In the genomic region with DNA sequence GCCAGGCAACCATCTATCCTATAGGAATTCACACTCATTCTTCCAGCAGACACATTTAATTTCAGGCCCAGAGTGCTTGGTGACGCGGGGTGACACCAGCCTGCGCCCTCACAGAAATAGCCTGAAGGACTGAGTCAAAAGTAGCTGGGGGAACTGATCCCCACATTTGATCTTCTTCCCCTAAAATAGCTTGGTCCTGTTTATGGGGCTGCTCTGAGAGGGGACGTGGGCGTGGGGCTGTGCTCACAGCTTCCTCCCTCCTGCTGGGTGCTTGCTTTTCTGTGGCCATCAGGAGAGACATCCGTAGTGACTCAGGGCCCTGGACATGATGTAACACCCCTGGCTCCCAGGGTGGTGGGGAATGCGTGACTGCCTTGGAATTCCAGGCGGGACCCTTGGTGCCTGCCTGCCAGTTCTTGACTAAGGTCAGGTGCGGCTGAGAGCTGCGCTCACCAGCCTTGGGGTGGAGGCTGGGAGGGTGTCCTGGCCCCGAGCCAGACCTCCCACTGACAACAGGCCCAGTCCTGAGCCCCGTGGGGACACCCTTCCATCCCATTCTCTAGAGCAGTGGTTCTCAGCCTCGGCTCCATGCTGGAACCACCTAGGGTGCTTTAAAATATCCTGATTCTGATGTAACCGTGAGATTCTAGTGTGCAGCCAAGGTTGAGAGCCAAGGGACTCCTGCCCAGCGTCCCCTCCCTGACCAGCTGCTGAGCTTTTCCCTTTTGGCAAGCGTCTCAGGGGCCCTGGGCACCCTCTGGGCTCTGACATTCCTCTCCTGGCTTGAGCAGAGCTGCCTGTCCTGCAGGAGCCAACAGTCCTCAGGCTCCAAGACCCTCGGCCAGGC, we compare ENCODE assay signal across 1 cellular context.
A peak's percentile ranks its signal among the peaks of the same experiment; 100 is the strongest.
TF ChIP-seq lines count a peak whose summit lies in the region.

No MANE protein-coding gene starts in this region.

TF ChIP-seq in K562, 482 proteins besides CTCF, POLR2A, EP300 and RAD21 (continued from another document):
- TF ChIP-seq, protein P1, sequence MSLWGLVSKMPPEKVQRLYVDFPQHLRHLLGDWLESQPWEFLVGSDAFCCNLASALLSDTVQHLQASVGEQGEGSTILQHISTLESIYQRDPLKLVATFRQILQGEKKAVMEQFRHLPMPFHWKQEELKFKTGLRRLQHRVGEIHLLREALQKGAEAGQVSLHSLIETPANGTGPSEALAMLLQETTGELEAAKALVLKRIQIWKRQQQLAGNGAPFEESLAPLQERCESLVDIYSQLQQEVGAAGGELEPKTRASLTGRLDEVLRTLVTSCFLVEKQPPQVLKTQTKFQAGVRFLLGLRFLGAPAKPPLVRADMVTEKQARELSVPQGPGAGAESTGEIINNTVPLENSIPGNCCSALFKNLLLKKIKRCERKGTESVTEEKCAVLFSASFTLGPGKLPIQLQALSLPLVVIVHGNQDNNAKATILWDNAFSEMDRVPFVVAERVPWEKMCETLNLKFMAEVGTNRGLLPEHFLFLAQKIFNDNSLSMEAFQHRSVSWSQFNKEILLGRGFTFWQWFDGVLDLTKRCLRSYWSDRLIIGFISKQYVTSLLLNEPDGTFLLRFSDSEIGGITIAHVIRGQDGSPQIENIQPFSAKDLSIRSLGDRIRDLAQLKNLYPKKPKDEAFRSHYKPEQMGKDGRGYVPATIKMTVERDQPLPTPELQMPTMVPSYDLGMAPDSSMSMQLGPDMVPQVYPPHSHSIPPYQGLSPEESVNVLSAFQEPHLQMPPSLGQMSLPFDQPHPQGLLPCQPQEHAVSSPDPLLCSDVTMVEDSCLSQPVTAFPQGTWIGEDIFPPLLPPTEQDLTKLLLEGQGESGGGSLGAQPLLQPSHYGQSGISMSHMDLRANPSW (CRISPR knock-in tag; IDR thresholded peaks at IDR 0.05) = no peak
- TF ChIP-seq RNF2 (IDR thresholded peaks at IDR 0.05) = no peak
- TF ChIP-seq COPS2 (conservative IDR thresholded peaks at IDR 0.05) = no peak
- no peak for TF ChIP-seq ZNF239 (CRISPR knock-in tag; IDR thresholded peaks at IDR 0.05)
- TF ChIP-seq RBM14 (IDR thresholded peaks at IDR 0.05; ENCODE audit: borderline replicate concordance, insufficient read depth, low read depth, low read length) = no peak
- TF ChIP-seq ATF7 (IDR thresholded peaks at IDR 0.05) = 0 out of 2 replicates have a peak, but pooled peaks have one; percentile 18
- TF ChIP-seq, protein P2, sequence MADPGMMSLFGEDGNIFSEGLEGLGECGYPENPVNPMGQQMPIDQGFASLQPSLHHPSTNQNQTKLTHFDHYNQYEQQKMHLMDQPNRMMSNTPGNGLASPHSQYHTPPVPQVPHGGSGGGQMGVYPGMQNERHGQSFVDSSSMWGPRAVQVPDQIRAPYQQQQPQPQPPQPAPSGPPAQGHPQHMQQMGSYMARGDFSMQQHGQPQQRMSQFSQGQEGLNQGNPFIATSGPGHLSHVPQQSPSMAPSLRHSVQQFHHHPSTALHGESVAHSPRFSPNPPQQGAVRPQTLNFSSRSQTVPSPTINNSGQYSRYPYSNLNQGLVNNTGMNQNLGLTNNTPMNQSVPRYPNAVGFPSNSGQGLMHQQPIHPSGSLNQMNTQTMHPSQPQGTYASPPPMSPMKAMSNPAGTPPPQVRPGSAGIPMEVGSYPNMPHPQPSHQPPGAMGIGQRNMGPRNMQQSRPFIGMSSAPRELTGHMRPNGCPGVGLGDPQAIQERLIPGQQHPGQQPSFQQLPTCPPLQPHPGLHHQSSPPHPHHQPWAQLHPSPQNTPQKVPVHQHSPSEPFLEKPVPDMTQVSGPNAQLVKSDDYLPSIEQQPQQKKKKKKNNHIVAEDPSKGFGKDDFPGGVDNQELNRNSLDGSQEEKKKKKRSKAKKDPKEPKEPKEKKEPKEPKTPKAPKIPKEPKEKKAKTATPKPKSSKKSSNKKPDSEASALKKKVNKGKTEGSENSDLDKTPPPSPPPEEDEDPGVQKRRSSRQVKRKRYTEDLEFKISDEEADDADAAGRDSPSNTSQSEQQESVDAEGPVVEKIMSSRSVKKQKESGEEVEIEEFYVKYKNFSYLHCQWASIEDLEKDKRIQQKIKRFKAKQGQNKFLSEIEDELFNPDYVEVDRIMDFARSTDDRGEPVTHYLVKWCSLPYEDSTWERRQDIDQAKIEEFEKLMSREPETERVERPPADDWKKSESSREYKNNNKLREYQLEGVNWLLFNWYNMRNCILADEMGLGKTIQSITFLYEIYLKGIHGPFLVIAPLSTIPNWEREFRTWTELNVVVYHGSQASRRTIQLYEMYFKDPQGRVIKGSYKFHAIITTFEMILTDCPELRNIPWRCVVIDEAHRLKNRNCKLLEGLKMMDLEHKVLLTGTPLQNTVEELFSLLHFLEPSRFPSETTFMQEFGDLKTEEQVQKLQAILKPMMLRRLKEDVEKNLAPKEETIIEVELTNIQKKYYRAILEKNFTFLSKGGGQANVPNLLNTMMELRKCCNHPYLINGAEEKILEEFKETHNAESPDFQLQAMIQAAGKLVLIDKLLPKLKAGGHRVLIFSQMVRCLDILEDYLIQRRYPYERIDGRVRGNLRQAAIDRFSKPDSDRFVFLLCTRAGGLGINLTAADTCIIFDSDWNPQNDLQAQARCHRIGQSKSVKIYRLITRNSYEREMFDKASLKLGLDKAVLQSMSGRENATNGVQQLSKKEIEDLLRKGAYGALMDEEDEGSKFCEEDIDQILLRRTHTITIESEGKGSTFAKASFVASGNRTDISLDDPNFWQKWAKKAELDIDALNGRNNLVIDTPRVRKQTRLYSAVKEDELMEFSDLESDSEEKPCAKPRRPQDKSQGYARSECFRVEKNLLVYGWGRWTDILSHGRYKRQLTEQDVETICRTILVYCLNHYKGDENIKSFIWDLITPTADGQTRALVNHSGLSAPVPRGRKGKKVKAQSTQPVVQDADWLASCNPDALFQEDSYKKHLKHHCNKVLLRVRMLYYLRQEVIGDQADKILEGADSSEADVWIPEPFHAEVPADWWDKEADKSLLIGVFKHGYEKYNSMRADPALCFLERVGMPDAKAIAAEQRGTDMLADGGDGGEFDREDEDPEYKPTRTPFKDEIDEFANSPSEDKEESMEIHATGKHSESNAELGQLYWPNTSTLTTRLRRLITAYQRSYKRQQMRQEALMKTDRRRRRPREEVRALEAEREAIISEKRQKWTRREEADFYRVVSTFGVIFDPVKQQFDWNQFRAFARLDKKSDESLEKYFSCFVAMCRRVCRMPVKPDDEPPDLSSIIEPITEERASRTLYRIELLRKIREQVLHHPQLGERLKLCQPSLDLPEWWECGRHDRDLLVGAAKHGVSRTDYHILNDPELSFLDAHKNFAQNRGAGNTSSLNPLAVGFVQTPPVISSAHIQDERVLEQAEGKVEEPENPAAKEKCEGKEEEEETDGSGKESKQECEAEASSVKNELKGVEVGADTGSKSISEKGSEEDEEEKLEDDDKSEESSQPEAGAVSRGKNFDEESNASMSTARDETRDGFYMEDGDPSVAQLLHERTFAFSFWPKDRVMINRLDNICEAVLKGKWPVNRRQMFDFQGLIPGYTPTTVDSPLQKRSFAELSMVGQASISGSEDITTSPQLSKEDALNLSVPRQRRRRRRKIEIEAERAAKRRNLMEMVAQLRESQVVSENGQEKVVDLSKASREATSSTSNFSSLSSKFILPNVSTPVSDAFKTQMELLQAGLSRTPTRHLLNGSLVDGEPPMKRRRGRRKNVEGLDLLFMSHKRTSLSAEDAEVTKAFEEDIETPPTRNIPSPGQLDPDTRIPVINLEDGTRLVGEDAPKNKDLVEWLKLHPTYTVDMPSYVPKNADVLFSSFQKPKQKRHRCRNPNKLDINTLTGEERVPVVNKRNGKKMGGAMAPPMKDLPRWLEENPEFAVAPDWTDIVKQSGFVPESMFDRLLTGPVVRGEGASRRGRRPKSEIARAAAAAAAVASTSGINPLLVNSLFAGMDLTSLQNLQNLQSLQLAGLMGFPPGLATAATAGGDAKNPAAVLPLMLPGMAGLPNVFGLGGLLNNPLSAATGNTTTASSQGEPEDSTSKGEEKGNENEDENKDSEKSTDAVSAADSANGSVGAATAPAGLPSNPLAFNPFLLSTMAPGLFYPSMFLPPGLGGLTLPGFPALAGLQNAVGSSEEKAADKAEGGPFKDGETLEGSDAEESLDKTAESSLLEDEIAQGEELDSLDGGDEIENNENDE (IDR thresholded peaks at IDR 0.05; ENCODE audit: low read depth, low read length) = no peak
- peak; percentile 79 for TF ChIP-seq EGR1 (conservative IDR thresholded peaks at IDR 0.05)
- no peak for TF ChIP-seq ZNF79 (CRISPR knock-in tag; IDR thresholded peaks at IDR 0.05; ENCODE audit: low read depth)
- TF ChIP-seq POLR3A (IDR thresholded peaks at IDR 0.05; ENCODE audit: borderline replicate concordance, extremely low read depth, insufficient read depth, insufficient read length) = no peak
- TF ChIP-seq, protein P3, sequence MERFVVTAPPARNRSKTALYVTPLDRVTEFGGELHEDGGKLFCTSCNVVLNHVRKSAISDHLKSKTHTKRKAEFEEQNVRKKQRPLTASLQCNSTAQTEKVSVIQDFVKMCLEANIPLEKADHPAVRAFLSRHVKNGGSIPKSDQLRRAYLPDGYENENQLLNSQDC (CRISPR knock-in tag; IDR thresholded peaks at IDR 0.05) = no peak
- no peak for TF ChIP-seq FOXA3 (CRISPR knock-in tag; conservative IDR thresholded peaks at IDR 0.05 in 1 of 2, IDR thresholded peaks at IDR 0.05 in 1 of 2)
- TF ChIP-seq NBN (IDR thresholded peaks at IDR 0.05; ENCODE audit: low read depth) = no peak
- TF ChIP-seq, protein P4, sequence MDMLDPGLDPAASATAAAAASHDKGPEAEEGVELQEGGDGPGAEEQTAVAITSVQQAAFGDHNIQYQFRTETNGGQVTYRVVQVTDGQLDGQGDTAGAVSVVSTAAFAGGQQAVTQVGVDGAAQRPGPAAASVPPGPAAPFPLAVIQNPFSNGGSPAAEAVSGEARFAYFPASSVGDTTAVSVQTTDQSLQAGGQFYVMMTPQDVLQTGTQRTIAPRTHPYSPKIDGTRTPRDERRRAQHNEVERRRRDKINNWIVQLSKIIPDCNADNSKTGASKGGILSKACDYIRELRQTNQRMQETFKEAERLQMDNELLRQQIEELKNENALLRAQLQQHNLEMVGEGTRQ (CRISPR knock-in tag; IDR thresholded peaks at IDR 0.05) = no peak
- TF ChIP-seq, protein P5, sequence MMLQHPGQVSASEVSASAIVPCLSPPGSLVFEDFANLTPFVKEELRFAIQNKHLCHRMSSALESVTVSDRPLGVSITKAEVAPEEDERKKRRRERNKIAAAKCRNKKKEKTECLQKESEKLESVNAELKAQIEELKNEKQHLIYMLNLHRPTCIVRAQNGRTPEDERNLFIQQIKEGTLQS (IDR thresholded peaks at IDR 0.05) = peak; percentile 83
- TF ChIP-seq, protein P5 (CRISPR knock-in tag; conservative IDR thresholded peaks at IDR 0.05) = no peak
- TF ChIP-seq PHF8 (IDR thresholded peaks at IDR 0.05; ENCODE audit: borderline replicate concordance, low read length) = no peak
- TF ChIP-seq JUNB (CRISPR knock-in tag; conservative IDR thresholded peaks at IDR 0.05) = no peak
- TF ChIP-seq NELFE (IDR thresholded peaks at IDR 0.05; ENCODE audit: insufficient read depth, insufficient read length) = no peak
- TF ChIP-seq SAFB2 (IDR thresholded peaks at IDR 0.05; ENCODE audit: borderline replicate concordance, low read depth, low read length, severe bottlenecking) = no peak
- TF ChIP-seq, protein P6, sequence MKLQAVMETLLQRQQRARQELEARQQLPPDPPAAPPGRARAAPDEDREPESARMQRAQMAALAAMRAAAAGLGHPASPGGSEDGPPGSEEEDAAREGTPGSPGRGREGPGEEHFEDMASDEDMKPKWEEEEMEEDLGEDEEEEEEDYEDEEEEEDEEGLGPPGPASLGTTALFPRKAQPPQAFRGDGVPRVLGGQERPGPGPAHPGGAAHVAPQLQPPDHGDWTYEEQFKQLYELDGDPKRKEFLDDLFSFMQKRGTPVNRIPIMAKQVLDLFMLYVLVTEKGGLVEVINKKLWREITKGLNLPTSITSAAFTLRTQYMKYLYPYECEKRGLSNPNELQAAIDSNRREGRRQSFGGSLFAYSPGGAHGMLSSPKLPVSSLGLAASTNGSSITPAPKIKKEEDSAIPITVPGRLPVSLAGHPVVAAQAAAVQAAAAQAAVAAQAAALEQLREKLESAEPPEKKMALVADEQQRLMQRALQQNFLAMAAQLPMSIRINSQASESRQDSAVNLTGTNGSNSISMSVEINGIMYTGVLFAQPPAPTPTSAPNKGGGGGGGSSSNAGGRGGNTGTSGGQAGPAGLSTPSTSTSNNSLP (IDR thresholded peaks at IDR 0.05; ENCODE audit: borderline replicate concordance, low read depth, low read length) = no peak
- TF ChIP-seq, protein P7, sequence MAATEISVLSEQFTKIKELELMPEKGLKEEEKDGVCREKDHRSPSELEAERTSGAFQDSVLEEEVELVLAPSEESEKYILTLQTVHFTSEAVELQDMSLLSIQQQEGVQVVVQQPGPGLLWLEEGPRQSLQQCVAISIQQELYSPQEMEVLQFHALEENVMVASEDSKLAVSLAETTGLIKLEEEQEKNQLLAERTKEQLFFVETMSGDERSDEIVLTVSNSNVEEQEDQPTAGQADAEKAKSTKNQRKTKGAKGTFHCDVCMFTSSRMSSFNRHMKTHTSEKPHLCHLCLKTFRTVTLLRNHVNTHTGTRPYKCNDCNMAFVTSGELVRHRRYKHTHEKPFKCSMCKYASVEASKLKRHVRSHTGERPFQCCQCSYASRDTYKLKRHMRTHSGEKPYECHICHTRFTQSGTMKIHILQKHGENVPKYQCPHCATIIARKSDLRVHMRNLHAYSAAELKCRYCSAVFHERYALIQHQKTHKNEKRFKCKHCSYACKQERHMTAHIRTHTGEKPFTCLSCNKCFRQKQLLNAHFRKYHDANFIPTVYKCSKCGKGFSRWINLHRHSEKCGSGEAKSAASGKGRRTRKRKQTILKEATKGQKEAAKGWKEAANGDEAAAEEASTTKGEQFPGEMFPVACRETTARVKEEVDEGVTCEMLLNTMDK (IDR thresholded peaks at IDR 0.05; ENCODE audit: borderline replicate concordance, insufficient read depth, low read depth, low read length, poor library complexity, severe bottlenecking) = no peak
- TF ChIP-seq DPF2 (IDR thresholded peaks at IDR 0.05) = peak; percentile 47; the same call in 1 of the 2 replicates
